In the genomic region with DNA sequence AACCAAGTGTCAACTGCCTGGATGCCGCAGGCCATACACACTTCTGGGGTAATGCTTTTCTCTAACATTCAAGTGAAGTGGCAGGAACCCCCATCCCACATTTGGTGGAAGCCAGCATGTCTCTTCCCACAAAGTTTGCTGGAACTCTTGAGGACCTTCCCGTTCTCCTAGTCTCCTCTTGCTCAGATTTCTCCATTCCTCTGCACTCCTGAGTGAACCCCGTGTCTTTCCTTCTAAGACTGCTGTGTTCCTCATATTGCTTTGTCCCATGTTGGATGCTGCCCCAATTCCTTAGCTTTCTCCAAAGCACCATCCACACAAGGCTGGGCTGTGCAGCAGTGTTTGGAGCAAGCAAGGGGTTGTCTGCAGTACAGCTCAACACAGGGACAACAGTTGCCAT, we compare ENCODE assay signal across 36 cellular contexts.
"Had no signal": no experiment of that assay in that cellular context is flagged by ENCODE, and none has a peak within 500 bp of the region (broad histone marks: within the 10 kb centered on the region; RNA-seq: fewer than 3 reads in every experiment).

No MANE protein-coding gene starts in this region.

- H3K36me3 Mint-ChIP-seq: activated CD4-positive, alpha-beta memory T cell treated with anti-CD3 and anti-CD28 coated beads for 36 hours; activated naive CD4-positive, alpha-beta T cell treated with anti-CD3 and anti-CD28 coated beads, Interleukin-2, amount 10 ng/mL, durations not matched to agents 7 days and 5 days; activated naive CD8-positive, alpha-beta T cell; brain had no signal

- H3K4me3 ChIP-seq: ascending aorta, cardiac muscle cell had no signal

- H3K4me3 Mint-ChIP-seq: activated B cell treated with CpG ODN at 0.5 μM for 24 hours; activated CD4-positive, alpha-beta memory T cell treated with anti-CD3 and anti-CD28 coated beads for 36 hours; activated CD4-positive, alpha-beta T cell treated with anti-CD3 and anti-CD28 coated beads, Interleukin-2, amount 10 ng/mL, durations not matched to agents 24 days and 14 days; activated CD8-positive, alpha-beta T cell treated with anti-CD3 and anti-CD28 coated beads for 36 hours; activated naive CD4-positive, alpha-beta T cell treated with anti-CD3 and anti-CD28 coated beads, Interleukin-2, amount 10 ng/mL, durations not matched to agents 7 days and 5 days; activated naive CD4-positive, alpha-beta T cell treated with anti-CD3 and anti-CD28 coated beads, Interleukin-2, amount 50 U/mL, for 24 hours; activated naive CD8-positive, alpha-beta T cell; activated naive CD8-positive, alpha-beta T cell treated with anti-CD3 and anti-CD28 coated beads, Interleukin-2, amount 10 ng/mL, durations not matched to agents 7 days and 5 days; activated naive CD8-positive, alpha-beta T cell treated with anti-CD3 and anti-CD28 coated beads, Interleukin-2, amount 50 U/mL, for 24 hours; activated T-cell treated with anti-CD3 and anti-CD28 coated beads, Interleukin-2, amount 50 U/mL, for 4 hours; activated T-cell treated with anti-CD3 and anti-CD28 coated beads, Interleukin-2, amount 50 U/mL, for 72 hours; activated T-helper 1 cell treated with anti-CD3 and anti-CD28 coated beads, Interleukin-12 subunit alpha, Interleukin-12 subunit beta, Interleukin-2, Interleukin-4 antibody, amounts not matched to agents 30 ng/mL and 10 ng/mL and 1 ng/mL, durations not matched to agents 14 hours and 24 hours and 36 hours; brain; central memory CD8-positive, alpha-beta T cell; T-cell; T-helper 2 cell treated with Interferon-gamma antibody and Interleukin-4, amounts not matched to agents 5 μg/mL and 100 μg/mL, for 36 hours had no signal

- H3K27me3 Mint-ChIP-seq: activated B cell treated with CpG ODN at 0.5 μM for 24 hours; activated CD8-positive, alpha-beta T cell treated with anti-CD3 and anti-CD28 coated beads for 36 hours; activated naive CD4-positive, alpha-beta T cell treated with anti-CD3 and anti-CD28 coated beads, Interleukin-2, amount 50 U/mL, for 24 hours; activated naive CD8-positive, alpha-beta T cell; activated naive CD8-positive, alpha-beta T cell treated with anti-CD3 and anti-CD28 coated beads, Interleukin-2, amount 50 U/mL, for 24 hours; central memory CD8-positive, alpha-beta T cell had no signal

- DNase-seq: activated B cell treated with CpG ODN at 0.5 μM for 24 hours; activated CD4-positive, alpha-beta memory T cell treated with anti-CD3 and anti-CD28 coated beads for 36 hours; activated CD4-positive, alpha-beta T cell treated with anti-CD3 and anti-CD28 coated beads for 4 hours; activated CD4-positive, alpha-beta T cell treated with anti-CD3 and anti-CD28 coated beads, Interleukin-2, amount 10 ng/mL, durations not matched to agents 24 days and 14 days; activated CD4-positive, alpha-beta T cell treated with anti-CD3 and anti-CD28 coated beads, Interleukin-2, amount 50 U/mL, for 1 hour; activated CD4-positive, alpha-beta T cell treated with anti-CD3 and anti-CD28 coated beads, Interleukin-2, amount 50 U/mL, for 4 hours; activated CD4-positive, CD25-positive, alpha-beta regulatory T cell treated with anti-CD3 and anti-CD28 coated beads, Interleukin-2, amount 50 U/mL, for 72 hours; activated CD8-positive, alpha-beta memory T cell treated with anti-CD3 and anti-CD28 coated beads, Interleukin-2, amount 50 U/mL, for 4 hours; activated CD8-positive, alpha-beta T cell treated with anti-CD3 and anti-CD28 coated beads for 36 hours; activated effector memory CD4-positive, alpha-beta T cell treated with Interleukin-2 at 50 U/mL for 16 hours; activated gamma-delta T cell; activated naive CD4-positive, alpha-beta T cell treated with anti-CD3 and anti-CD28 coated beads, Interleukin-2, amount 10 ng/mL, durations not matched to agents 7 days and 5 days; activated naive CD4-positive, alpha-beta T cell treated with Interleukin-2 at 50 U/mL for 16 hours; activated naive CD8-positive, alpha-beta T cell treated with anti-CD3 and anti-CD28 coated beads, Interleukin-2, amount 10 ng/mL, durations not matched to agents 7 days and 5 days; activated naive CD8-positive, alpha-beta T cell treated with anti-CD3 and anti-CD28 coated beads, Interleukin-2, amount 50 U/mL, for 24 hours; activated T-cell treated with anti-CD3 and anti-CD28 coated beads for 4 hours; activated T-cell treated with anti-CD3 and anti-CD28 coated beads, Interleukin-2, amount 50 U/mL, for 1 hour; activated T-cell treated with anti-CD3 and anti-CD28 coated beads, Interleukin-2, amount 50 U/mL, for 4 hours; activated T-cell treated with anti-CD3 and anti-CD28 coated beads, Interleukin-2, amount 50 U/mL, for 72 hours; amygdala; anterior cingulate cortex; caudate nucleus; cerebellar nuclear complex; T-cell; T-helper 2 cell; T-helper 9 cell had no signal

- H3K4me1 Mint-ChIP-seq: activated naive CD4-positive, alpha-beta T cell treated with anti-CD3 and anti-CD28 coated beads, Interleukin-2, amount 10 ng/mL, durations not matched to agents 7 days and 5 days; central memory CD8-positive, alpha-beta T cell had no signal

- ATAC-seq: activated CD8-positive, alpha-beta T cell treated with anti-CD3 and anti-CD28 coated beads for 36 hours; activated naive CD8-positive, alpha-beta T cell treated with anti-CD3 and anti-CD28 coated beads, Interleukin-2, amount 50 U/mL, for 24 hours; activated T-cell treated with anti-CD3 and anti-CD28 coated beads, Interleukin-2, amount 50 U/mL, for 4 hours; activated T-cell treated with anti-CD3 and anti-CD28 coated beads, Interleukin-2, amount 50 U/mL, for 72 hours; T-cell had no signal

- H3K27ac ChIP-seq: ascending aorta, cardiac muscle cell, VCaP had no signal

- H3K27me3 ChIP-seq: ascending aorta, cardiac muscle cell had no signal

- H3K27ac Mint-ChIP-seq: activated B cell treated with CpG ODN at 0.5 μM for 24 hours; activated CD4-positive, alpha-beta memory T cell treated with anti-CD3 and anti-CD28 coated beads for 36 hours; activated CD4-positive, alpha-beta T cell treated with anti-CD3 and anti-CD28 coated beads, Interleukin-2, amount 10 ng/mL, durations not matched to agents 24 days and 14 days; activated CD8-positive, alpha-beta T cell treated with anti-CD3 and anti-CD28 coated beads for 36 hours; activated naive CD4-positive, alpha-beta T cell treated with anti-CD3 and anti-CD28 coated beads, Interleukin-2, amount 10 ng/mL, durations not matched to agents 7 days and 5 days; activated naive CD4-positive, alpha-beta T cell treated with anti-CD3 and anti-CD28 coated beads, Interleukin-2, amount 50 U/mL, for 24 hours; activated naive CD8-positive, alpha-beta T cell; activated naive CD8-positive, alpha-beta T cell treated with anti-CD3 and anti-CD28 coated beads, Interleukin-2, amount 10 ng/mL, durations not matched to agents 7 days and 5 days; activated naive CD8-positive, alpha-beta T cell treated with anti-CD3 and anti-CD28 coated beads, Interleukin-2, amount 50 U/mL, for 24 hours; activated T-cell treated with anti-CD3 and anti-CD28 coated beads, Interleukin-2, amount 50 U/mL, for 72 hours; activated T-helper 1 cell treated with anti-CD3 and anti-CD28 coated beads, Interleukin-12 subunit alpha, Interleukin-12 subunit beta, Interleukin-2, Interleukin-4 antibody, amounts not matched to agents 30 ng/mL and 10 ng/mL and 1 ng/mL, durations not matched to agents 14 hours and 24 hours and 36 hours; activated T-helper 2 cell treated with anti-CD3 and anti-CD28 coated beads, Interferon-gamma antibody, Interleukin-2, Interleukin-4, amounts not matched to agents 10 μg/mL and 5 μg/mL and 100 μg/mL, durations not matched to agents 14 hours and 24 hours and 36 hours; T-cell; T-helper 2 cell treated with Interferon-gamma antibody and Interleukin-4, amounts not matched to agents 5 μg/mL and 100 μg/mL, for 36 hours had no signal

- H3K36me3 ChIP-seq: ascending aorta, cardiac muscle cell had no signal

- H3K9me3 Mint-ChIP-seq: activated B cell treated with CpG ODN at 0.5 μM for 24 hours; activated CD4-positive, alpha-beta memory T cell treated with anti-CD3 and anti-CD28 coated beads for 36 hours; activated CD8-positive, alpha-beta T cell treated with anti-CD3 and anti-CD28 coated beads for 36 hours; activated naive CD4-positive, alpha-beta T cell treated with anti-CD3 and anti-CD28 coated beads, Interleukin-2, amount 10 ng/mL, durations not matched to agents 7 days and 5 days; activated naive CD4-positive, alpha-beta T cell treated with anti-CD3 and anti-CD28 coated beads, Interleukin-2, amount 50 U/mL, for 24 hours; activated naive CD8-positive, alpha-beta T cell treated with anti-CD3 and anti-CD28 coated beads, Interleukin-2, amount 10 ng/mL, durations not matched to agents 7 days and 5 days; activated naive CD8-positive, alpha-beta T cell treated with anti-CD3 and anti-CD28 coated beads, Interleukin-2, amount 50 U/mL, for 24 hours; activated T-cell treated with anti-CD3 and anti-CD28 coated beads, Interleukin-2, amount 50 U/mL, for 4 hours; activated T-cell treated with anti-CD3 and anti-CD28 coated beads, Interleukin-2, amount 50 U/mL, for 72 hours; activated T-helper 1 cell treated with anti-CD3 and anti-CD28 coated beads, Interleukin-12 subunit alpha, Interleukin-12 subunit beta, Interleukin-2, Interleukin-4 antibody, amounts not matched to agents 30 ng/mL and 10 ng/mL and 1 ng/mL, durations not matched to agents 14 hours and 24 hours and 36 hours; activated T-helper 2 cell treated with anti-CD3 and anti-CD28 coated beads, Interferon-gamma antibody, Interleukin-2, Interleukin-4, amounts not matched to agents 10 μg/mL and 5 μg/mL and 100 μg/mL, durations not matched to agents 14 hours and 24 hours and 36 hours; central memory CD8-positive, alpha-beta T cell; T-cell; T-helper 2 cell treated with Interferon-gamma antibody and Interleukin-4, amounts not matched to agents 5 μg/mL and 100 μg/mL, for 36 hours had no signal
